1 cellular context compared by ENCODE assay signal in genomic region chr4:150964754-150965153, GRCh38.
TF ChIP-seq lines count a peak whose summit lies in the region.

No MANE protein-coding gene starts in this region.

TF ChIP-seq in K562, 482 proteins besides CTCF, POLR2A, EP300 and RAD21 (continued from another document):
- TF ChIP-seq, protein P1, sequence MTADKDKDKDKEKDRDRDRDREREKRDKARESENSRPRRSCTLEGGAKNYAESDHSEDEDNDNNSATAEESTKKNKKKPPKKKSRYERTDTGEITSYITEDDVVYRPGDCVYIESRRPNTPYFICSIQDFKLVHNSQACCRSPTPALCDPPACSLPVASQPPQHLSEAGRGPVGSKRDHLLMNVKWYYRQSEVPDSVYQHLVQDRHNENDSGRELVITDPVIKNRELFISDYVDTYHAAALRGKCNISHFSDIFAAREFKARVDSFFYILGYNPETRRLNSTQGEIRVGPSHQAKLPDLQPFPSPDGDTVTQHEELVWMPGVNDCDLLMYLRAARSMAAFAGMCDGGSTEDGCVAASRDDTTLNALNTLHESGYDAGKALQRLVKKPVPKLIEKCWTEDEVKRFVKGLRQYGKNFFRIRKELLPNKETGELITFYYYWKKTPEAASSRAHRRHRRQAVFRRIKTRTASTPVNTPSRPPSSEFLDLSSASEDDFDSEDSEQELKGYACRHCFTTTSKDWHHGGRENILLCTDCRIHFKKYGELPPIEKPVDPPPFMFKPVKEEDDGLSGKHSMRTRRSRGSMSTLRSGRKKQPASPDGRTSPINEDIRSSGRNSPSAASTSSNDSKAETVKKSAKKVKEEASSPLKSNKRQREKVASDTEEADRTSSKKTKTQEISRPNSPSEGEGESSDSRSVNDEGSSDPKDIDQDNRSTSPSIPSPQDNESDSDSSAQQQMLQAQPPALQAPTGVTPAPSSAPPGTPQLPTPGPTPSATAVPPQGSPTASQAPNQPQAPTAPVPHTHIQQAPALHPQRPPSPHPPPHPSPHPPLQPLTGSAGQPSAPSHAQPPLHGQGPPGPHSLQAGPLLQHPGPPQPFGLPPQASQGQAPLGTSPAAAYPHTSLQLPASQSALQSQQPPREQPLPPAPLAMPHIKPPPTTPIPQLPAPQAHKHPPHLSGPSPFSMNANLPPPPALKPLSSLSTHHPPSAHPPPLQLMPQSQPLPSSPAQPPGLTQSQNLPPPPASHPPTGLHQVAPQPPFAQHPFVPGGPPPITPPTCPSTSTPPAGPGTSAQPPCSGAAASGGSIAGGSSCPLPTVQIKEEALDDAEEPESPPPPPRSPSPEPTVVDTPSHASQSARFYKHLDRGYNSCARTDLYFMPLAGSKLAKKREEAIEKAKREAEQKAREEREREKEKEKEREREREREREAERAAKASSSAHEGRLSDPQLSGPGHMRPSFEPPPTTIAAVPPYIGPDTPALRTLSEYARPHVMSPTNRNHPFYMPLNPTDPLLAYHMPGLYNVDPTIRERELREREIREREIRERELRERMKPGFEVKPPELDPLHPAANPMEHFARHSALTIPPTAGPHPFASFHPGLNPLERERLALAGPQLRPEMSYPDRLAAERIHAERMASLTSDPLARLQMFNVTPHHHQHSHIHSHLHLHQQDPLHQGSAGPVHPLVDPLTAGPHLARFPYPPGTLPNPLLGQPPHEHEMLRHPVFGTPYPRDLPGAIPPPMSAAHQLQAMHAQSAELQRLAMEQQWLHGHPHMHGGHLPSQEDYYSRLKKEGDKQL (CRISPR knock-in tag; IDR thresholded peaks at IDR 0.05; ENCODE audit: borderline replicate concordance), result no peak
